15 cellular contexts compared by ENCODE assay signal in genomic region chr5:169083394-169084018, GRCh38.
DNase-seq lines count a peak whose midpoint lies in the region; TF ChIP-seq lines count a peak whose summit lies in the region.
"Had no signal": no experiment of that assay in that cellular context is flagged by ENCODE, and none has a peak within 500 bp of the region (broad histone marks: within the 10 kb centered on the region; RNA-seq: fewer than 3 reads in every experiment).

No MANE protein-coding gene starts in this region.

- CTCF ChIA-PET in mammary epithelial cell (lab: Charles Lee; ENCODE audit: low non-redundant PET) = no interaction called here

- no peaks in the 10 kb centered on the region for H3K9me2 ChIP-seq in Karpas-422 (replicated peaks; ENCODE audit: insufficient read depth, low read length)

- DNase-seq in G401 (ENCODE audit: low spot score) (peak; percentile 37), NCI-H510A (lab: John Stamatoyannopoulos, UW) (peak; percentile 65), endodermal cell (peak; percentile 72), neural progenitor cell (ENCODE audit: low spot score) (no peak), mammary epithelial cell (no peak), Karpas-422 (no peak), AML-193 (lab: John Stamatoyannopoulos, UW) (no peak)
- DNase-seq: DMS153, KBM-7, NCI-H1436, NCI-H2081, NCI-H526, RPMI8226, SIG-M5 had no signal

- H3K79me2 ChIP-seq in neural progenitor cell (ENCODE audit: low read depth) (no peaks in the 10 kb centered on the region), mammary epithelial cell (ENCODE audit: insufficient read depth, low read length) (no peaks in the 10 kb centered on the region), Karpas-422 (ENCODE audit: low read length) (no peaks in the 10 kb centered on the region)

- H3K4me1 ChIP-seq in endodermal cell (ENCODE audit: control insufficient read depth, insufficient read depth, low read length) (peaks cover 9% of the 10 kb centered on the region), neural progenitor cell (peaks cover 46% of the 10 kb centered on the region), mammary epithelial cell (ENCODE audit: insufficient read depth, low read length) (peaks cover 13% of the 10 kb centered on the region), Karpas-422 (ENCODE audit: low read length) (no peaks in the 10 kb centered on the region)

- H3F3A ChIP-seq in neural progenitor cell (ENCODE audit: low read depth) = peaks cover 38% of the 10 kb centered on the region

- H3K4me1 Mint-ChIP-seq in endodermal cell (peaks cover 67% of the 10 kb centered on the region), neural progenitor cell (peaks cover 76% of the 10 kb centered on the region)
- H3K4me1 Mint-ChIP-seq: CD14-positive monocyte had no signal

- H3K9ac ChIP-seq in endodermal cell (ENCODE audit: extremely low read depth, low read length, poor library complexity, severe bottlenecking) = no peak overlapping the region
- no peak overlapping the region for H3K9ac ChIP-seq in neural progenitor cell
- no peak overlapping the region for H3K9ac ChIP-seq in mammary epithelial cell (ENCODE audit: insufficient read depth, low read length)
- no peak overlapping the region for H3K9ac ChIP-seq in Karpas-422 (ENCODE audit: low read length)

- H3K9me3 Mint-ChIP-seq in endodermal cell (no peaks in the 10 kb centered on the region), neural progenitor cell (no peaks in the 10 kb centered on the region)

- no peaks in the 10 kb centered on the region for H3K27me3 ChIP-seq in endodermal cell (ENCODE audit: control insufficient read depth, insufficient read depth, low read length, poor library complexity, severe bottlenecking)
- H3K27me3 ChIP-seq in neural progenitor cell = no peaks in the 10 kb centered on the region
- no peaks in the 10 kb centered on the region for H3K27me3 ChIP-seq in mammary epithelial cell (ENCODE audit: insufficient read depth, low read length)
- no peaks in the 10 kb centered on the region for H3K27me3 ChIP-seq in Karpas-422 (ENCODE audit: low read length)

- TF ChIP-seq CTCF in endodermal cell (conservative IDR thresholded peaks at IDR 0.05) = no peak
- no peak for TF ChIP-seq CTCF in neural progenitor cell (IDR thresholded peaks at IDR 0.05)
- no peak for TF ChIP-seq CTCF in mammary epithelial cell (conservative IDR thresholded peaks at IDR 0.05 in 1 of 2, IDR thresholded peaks at IDR 0.05 in 1 of 2; ENCODE audit: extremely low read depth in 1 of 2, insufficient read depth in 1 of 2, low read depth in 1 of 2, low read length in 2 of 2)

- H3K36me3 Mint-ChIP-seq in endodermal cell (ENCODE audit: low read depth) (no peaks in the 10 kb centered on the region), neural progenitor cell (no peaks in the 10 kb centered on the region)
- H3K36me3 Mint-ChIP-seq: CD14-positive monocyte had no signal

- H3K27ac ChIP-seq in endodermal cell (ENCODE audit: low read depth, low read length) (no peak overlapping the region), neural progenitor cell (no peak overlapping the region), mammary epithelial cell (ENCODE audit: insufficient read depth, low read depth, low read length) (no peak overlapping the region), Karpas-422 (ENCODE audit: low read length) (no peak overlapping the region)

- H3K4me3 ChIP-seq in endodermal cell (ENCODE audit: low read length) = no peak overlapping the region
- no peak overlapping the region for H3K4me3 ChIP-seq in neural progenitor cell
- H3K4me3 ChIP-seq in mammary epithelial cell (replicated peaks in 1 of 3; ENCODE audit: insufficient read depth in 1 of 3, low read depth in 2 of 3, low read length in 3 of 3) = no peak overlapping the region
- H3K4me3 ChIP-seq in Karpas-422 (ENCODE audit: low read length) = no peak overlapping the region

- H3K36me3 ChIP-seq in endodermal cell (ENCODE audit: control insufficient read depth, insufficient read depth, low read length) = no peaks in the 10 kb centered on the region
- H3K36me3 ChIP-seq in neural progenitor cell = no peaks in the 10 kb centered on the region
- H3K36me3 ChIP-seq in mammary epithelial cell (ENCODE audit: insufficient read depth, low read length) = no peaks in the 10 kb centered on the region
- H3K36me3 ChIP-seq in Karpas-422 (ENCODE audit: insufficient read depth, low read length) = no peaks in the 10 kb centered on the region

- H3K4me3 Mint-ChIP-seq in endodermal cell (no peak overlapping the region), neural progenitor cell (no peak overlapping the region)
- H3K4me3 Mint-ChIP-seq: CD14-positive monocyte had no signal

- H3K4me2 ChIP-seq in neural progenitor cell (no peak overlapping the region), mammary epithelial cell (ENCODE audit: insufficient read depth, low read depth, low read length) (no peak overlapping the region), Karpas-422 (ENCODE audit: low read depth, low read length, poor library complexity, severe bottlenecking) (no peak overlapping the region)

- in situ Hi-C loops in G401 (cut with HindIII; ENCODE audit: low sequenced_read_pairs) (no loop called here), mammary epithelial cell (cut with MboI; ENCODE audit: low sequenced_read_pairs in 2 of 2) (no loop called here)

- H3K27me3 Mint-ChIP-seq in endodermal cell (ENCODE audit: insufficient read depth) (peaks cover 5% of the 10 kb centered on the region), neural progenitor cell (ENCODE audit: insufficient read depth, low read depth) (peaks cover 6% of the 10 kb centered on the region)

- BruUV-seq in mammary epithelial cell (replicated peaks; lab: Mats Ljungman, UMichigan) = no TSS peak

- H3K9me3 ChIP-seq in endodermal cell (ENCODE audit: control insufficient read depth, low read length) = no peaks in the 10 kb centered on the region
- no peaks in the 10 kb centered on the region for H3K9me3 ChIP-seq in neural progenitor cell (ENCODE audit: low read depth)
- no peaks in the 10 kb centered on the region for H3K9me3 ChIP-seq in mammary epithelial cell (replicated peaks; ENCODE audit: insufficient read depth, low read length)
- no peaks in the 10 kb centered on the region for H3K9me3 ChIP-seq in Karpas-422 (ENCODE audit: low read length)

- intact Hi-C loops in mammary epithelial cell (cut with micrococcal nuclease) = no loop called here

- 71 to 88% methylated on average over 7 to 8 of the region's 8 CpGs for WGBS in endodermal cell (ENCODE audit: insufficient coverage in 1 of 2, insufficient read length in 1 of 2), 2 experiments
- 96% methylated on average over 5 of the region's 8 CpGs for WGBS in mammary epithelial cell (ENCODE audit: low coverage, missing lambda C conversion rate)

- H2AFZ ChIP-seq in neural progenitor cell (replicated peaks) (no peak overlapping the region), mammary epithelial cell (ENCODE audit: low read depth, low read length) (no peak overlapping the region), Karpas-422 (ENCODE audit: low read length) (no peak overlapping the region)

- H4K20me1 ChIP-seq in neural progenitor cell (ENCODE audit: low read depth) (no peaks in the 10 kb centered on the region), mammary epithelial cell (ENCODE audit: insufficient read depth, low read length) (no peaks in the 10 kb centered on the region), Karpas-422 (ENCODE audit: insufficient read depth, low read depth, low read length) (no peaks in the 10 kb centered on the region)

- H3K27ac Mint-ChIP-seq in endodermal cell (no peak overlapping the region), neural progenitor cell (peak overlapping the region; percentile 36)
- H3K27ac Mint-ChIP-seq: CD14-positive monocyte had no signal

- dilution Hi-C loops in mammary epithelial cell (cut with HindIII; ENCODE audit: low sequenced_read_pairs) = no loop called here

Comparison
In these comparisons a context has a peak if more than half of its experiments do, and no peak if none do; other contexts are left out.
1. DNase-seq: peak in G401 (single experiment), NCI-H510A (single experiment) and endodermal cell (single experiment); none in neural progenitor cell (single experiment), mammary epithelial cell (single experiment), Karpas-422 (single experiment) and AML-193 (0 of 2).